Comparison of ENCODE assay signal across 1 cellular context in the genomic region with DNA sequence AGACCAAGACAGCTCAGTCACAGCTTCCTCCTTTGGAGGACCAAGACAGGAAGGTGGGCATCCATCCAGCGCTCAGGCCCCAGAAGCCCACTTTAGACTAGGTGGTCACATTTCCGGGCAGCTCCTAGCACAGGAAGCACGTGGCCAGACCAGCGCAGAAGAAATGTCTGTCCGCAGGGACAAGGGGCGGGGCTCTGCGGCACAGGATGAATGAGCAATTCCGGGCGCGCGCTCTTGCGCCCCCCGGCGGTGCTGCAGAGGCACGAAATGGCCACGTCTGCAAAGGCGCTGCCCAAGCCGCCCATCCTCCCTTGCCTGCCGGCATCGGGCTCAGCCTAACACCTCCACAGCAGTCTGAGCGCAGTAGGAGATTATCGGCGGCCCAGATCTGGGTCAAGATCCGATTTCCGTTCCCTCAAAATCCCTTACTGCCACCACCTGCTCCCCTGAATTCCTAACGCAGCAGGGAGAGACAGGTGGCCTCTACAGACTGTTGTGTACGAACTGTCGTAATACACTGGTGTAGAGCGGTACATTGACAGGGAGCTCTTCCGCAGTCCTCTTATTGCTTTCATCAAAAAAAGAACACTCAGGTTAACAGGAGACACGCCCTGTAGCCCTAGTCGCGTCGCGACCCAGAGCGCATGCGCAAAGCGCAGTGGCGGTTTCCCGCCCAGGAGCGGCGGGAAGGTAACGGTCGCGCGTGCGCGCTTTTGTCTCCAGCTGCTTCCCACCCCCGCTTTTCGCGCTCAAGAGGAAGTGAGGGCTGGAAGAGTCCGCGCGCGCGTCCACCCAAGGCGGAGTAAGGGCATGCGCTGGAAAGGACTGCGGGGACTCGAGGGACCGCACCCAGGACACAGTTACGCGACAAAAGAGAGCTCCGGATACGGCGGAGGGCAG.
A peak's percentile ranks its signal among the peaks of the same experiment; 100 is the strongest.
TF ChIP-seq lines count a peak whose summit lies in the region.

No MANE protein-coding gene starts in this region.

TF ChIP-seq in K562, 482 proteins besides CTCF, POLR2A, EP300 and RAD21 (continued from another document and continues in another):
- TF ChIP-seq, protein P1, sequence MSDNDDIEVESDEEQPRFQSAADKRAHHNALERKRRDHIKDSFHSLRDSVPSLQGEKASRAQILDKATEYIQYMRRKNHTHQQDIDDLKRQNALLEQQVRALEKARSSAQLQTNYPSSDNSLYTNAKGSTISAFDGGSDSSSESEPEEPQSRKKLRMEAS (CRISPR knock-in tag; IDR thresholded peaks at IDR 0.05) = peak; percentile 97
- TF ChIP-seq ZZZ3 (IDR thresholded peaks at IDR 0.05) (peak; percentile 88; the same call in 1 of the 2 replicates), MEIS2 (IDR thresholded peaks at IDR 0.05; ENCODE audit: partially characterized antibody) (peak; percentile 90), MAFK (IDR thresholded peaks at IDR 0.05; ENCODE audit: low read length) (peak; percentile 49; the same call in 1 of the 2 replicates), HMG20B (CRISPR knock-in tag; IDR thresholded peaks at IDR 0.05) (0 out of 2 replicates have a peak, but pooled peaks have one; percentile 43), BHLHE40 (IDR thresholded peaks at IDR 0.05; ENCODE audit: low read length) (peak; percentile 77), SRSF3 (IDR thresholded peaks at IDR 0.05; ENCODE audit: insufficient read depth, low read length) (peak; percentile 43; the same call in 1 of the 2 replicates), POLR3G (IDR thresholded peaks at IDR 0.05; ENCODE audit: extremely low read depth, insufficient read length, insufficient replicate concordance) (no peak), OTX1 (CRISPR knock-in tag; IDR thresholded peaks at IDR 0.05) (no peak), NFE2 (IDR thresholded peaks at IDR 0.05; ENCODE audit: low read depth) (peak; percentile 94), ZNF717 (CRISPR knock-in tag; IDR thresholded peaks at IDR 0.05) (no peak), ZNF121 (CRISPR knock-in tag; conservative IDR thresholded peaks at IDR 0.05) (no peak), SIRT6 (IDR thresholded peaks at IDR 0.05; ENCODE audit: low read depth, low read length) (peak; percentile 17), TRIM28 (IDR thresholded peaks at IDR 0.05) (0 out of 2 replicates have a peak, but pooled peaks have one; percentile 16), YY1 (IDR thresholded peaks at IDR 0.05; ENCODE audit: borderline replicate concordance in 1 of 3, control insufficient read depth in 1 of 3, extremely low read depth in 1 of 3, insufficient read depth in 3 of 3, insufficient read length in 1 of 3, insufficient replicate concordance in 2 of 3, low read depth in 1 of 3, low read length in 2 of 3) (peak; percentile 35 to 86 (median 85)), FIP1L1 (IDR thresholded peaks at IDR 0.05; ENCODE audit: low read depth, low read length, poor library complexity, severe bottlenecking) (peak; percentile 83), NR2C2 (CRISPR knock-in tag; IDR thresholded peaks at IDR 0.05) (peak; percentile 40), NR2C2 (tag; IDR thresholded peaks at IDR 0.05) (peak; percentile 80), NCOA1 (IDR thresholded peaks at IDR 0.05; ENCODE audit: low read depth) (peak; percentile 40; the same call in 1 of the 2 replicates), ZNF24 (IDR thresholded peaks at IDR 0.05) (peak; percentile 78), KLF16 (IDR thresholded peaks at IDR 0.05) (peak; percentile 54; the same call in 1 of the 2 replicates), NR2C1 (IDR thresholded peaks at IDR 0.05) (no peak), NR2C1 (tag; IDR thresholded peaks at IDR 0.05) (0 out of 2 replicates have a peak, but pooled peaks have one; percentile 26), RFX5 (IDR thresholded peaks at IDR 0.05; ENCODE audit: low read depth, low read length) (peak; percentile 25; the same call in 1 of the 2 replicates), MEF2D (tag; conservative IDR thresholded peaks at IDR 0.05; ENCODE audit: low read depth) (peak; percentile 60; the same call in 1 of the 2 replicates), KLF13 (tag; IDR thresholded peaks at IDR 0.05; ENCODE audit: borderline replicate concordance, low read depth) (peak; percentile 91), ZFP1 (CRISPR knock-in tag; IDR thresholded peaks at IDR 0.05) (no peak; the same call in 1 of the 2 replicates), ZNF589 (CRISPR knock-in tag; IDR thresholded peaks at IDR 0.05; ENCODE audit: low read depth) (0 out of 2 replicates have a peak, but pooled peaks have one; percentile 58), HDAC2 (IDR thresholded peaks at IDR 0.05) (peak; percentile 91; the same call in 1 of the 2 replicates), TAL1 (IDR thresholded peaks at IDR 0.05) (0 out of 2 replicates have a peak, but pooled peaks have one; percentile 19), RUNX1 (IDR thresholded peaks at IDR 0.05; ENCODE audit: low read depth) (no peak; the same call in 1 of the 2 replicates), C11orf30 (IDR thresholded peaks at IDR 0.05; ENCODE audit: low read depth) (peak; percentile 87), TOE1 (IDR thresholded peaks at IDR 0.05; ENCODE audit: borderline replicate concordance) (peak; percentile 72; the same call in 1 of the 2 replicates), TOE1 (CRISPR knock-in tag; IDR thresholded peaks at IDR 0.05; ENCODE audit: borderline replicate concordance, low read depth) (0 out of 2 replicates have a peak, but pooled peaks have one; percentile 25), EGR1 (conservative IDR thresholded peaks at IDR 0.05) (peak; percentile 97), RBM22 (IDR thresholded peaks at IDR 0.05; ENCODE audit: low read depth, low read length, poor library complexity, severe bottlenecking) (peak; percentile 93), HDAC3 (IDR thresholded peaks at IDR 0.05; ENCODE audit: borderline replicate concordance, partially characterized antibody) (peak; percentile 36), CC2D1A (IDR thresholded peaks at IDR 0.05) (peak; percentile 39; the same call in 1 of the 2 replicates), POLR2AphosphoS2 (IDR thresholded peaks at IDR 0.05; ENCODE audit: low read length) (peak; percentile 94), CEBPG (CRISPR knock-in tag; IDR thresholded peaks at IDR 0.05) (peak; percentile 46; the same call in 1 of the 2 replicates), CEBPG (tag; conservative IDR thresholded peaks at IDR 0.05 in 1 of 2, IDR thresholded peaks at IDR 0.05 in 1 of 2) (no peak), FOXP1 (CRISPR knock-in tag; IDR thresholded peaks at IDR 0.05) (peak; percentile 63; the same call in 1 of the 2 replicates)
- TF ChIP-seq, protein P2, sequence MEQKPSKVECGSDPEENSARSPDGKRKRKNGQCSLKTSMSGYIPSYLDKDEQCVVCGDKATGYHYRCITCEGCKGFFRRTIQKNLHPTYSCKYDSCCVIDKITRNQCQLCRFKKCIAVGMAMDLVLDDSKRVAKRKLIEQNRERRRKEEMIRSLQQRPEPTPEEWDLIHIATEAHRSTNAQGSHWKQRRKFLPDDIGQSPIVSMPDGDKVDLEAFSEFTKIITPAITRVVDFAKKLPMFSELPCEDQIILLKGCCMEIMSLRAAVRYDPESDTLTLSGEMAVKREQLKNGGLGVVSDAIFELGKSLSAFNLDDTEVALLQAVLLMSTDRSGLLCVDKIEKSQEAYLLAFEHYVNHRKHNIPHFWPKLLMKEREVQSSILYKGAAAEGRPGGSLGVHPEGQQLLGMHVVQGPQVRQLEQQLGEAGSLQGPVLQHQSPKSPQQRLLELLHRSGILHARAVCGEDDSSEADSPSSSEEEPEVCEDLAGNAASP (IDR thresholded peaks at IDR 0.05) = no peak
- TF ChIP-seq, protein P3, sequence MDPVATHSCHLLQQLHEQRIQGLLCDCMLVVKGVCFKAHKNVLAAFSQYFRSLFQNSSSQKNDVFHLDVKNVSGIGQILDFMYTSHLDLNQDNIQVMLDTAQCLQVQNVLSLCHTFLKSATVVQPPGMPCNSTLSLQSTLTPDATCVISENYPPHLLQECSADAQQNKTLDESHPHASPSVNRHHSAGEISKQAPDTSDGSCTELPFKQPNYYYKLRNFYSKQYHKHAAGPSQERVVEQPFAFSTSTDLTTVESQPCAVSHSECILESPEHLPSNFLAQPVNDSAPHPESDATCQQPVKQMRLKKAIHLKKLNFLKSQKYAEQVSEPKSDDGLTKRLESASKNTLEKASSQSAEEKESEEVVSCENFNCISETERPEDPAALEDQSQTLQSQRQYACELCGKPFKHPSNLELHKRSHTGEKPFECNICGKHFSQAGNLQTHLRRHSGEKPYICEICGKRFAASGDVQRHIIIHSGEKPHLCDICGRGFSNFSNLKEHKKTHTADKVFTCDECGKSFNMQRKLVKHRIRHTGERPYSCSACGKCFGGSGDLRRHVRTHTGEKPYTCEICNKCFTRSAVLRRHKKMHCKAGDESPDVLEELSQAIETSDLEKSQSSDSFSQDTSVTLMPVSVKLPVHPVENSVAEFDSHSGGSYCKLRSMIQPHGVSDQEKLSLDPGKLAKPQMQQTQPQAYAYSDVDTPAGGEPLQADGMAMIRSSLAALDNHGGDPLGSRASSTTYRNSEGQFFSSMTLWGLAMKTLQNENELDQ (CRISPR knock-in tag; IDR thresholded peaks at IDR 0.05; ENCODE audit: borderline replicate concordance) = peak; percentile 88; the same call in 1 of the 2 replicates
- TF ChIP-seq, protein P4, sequence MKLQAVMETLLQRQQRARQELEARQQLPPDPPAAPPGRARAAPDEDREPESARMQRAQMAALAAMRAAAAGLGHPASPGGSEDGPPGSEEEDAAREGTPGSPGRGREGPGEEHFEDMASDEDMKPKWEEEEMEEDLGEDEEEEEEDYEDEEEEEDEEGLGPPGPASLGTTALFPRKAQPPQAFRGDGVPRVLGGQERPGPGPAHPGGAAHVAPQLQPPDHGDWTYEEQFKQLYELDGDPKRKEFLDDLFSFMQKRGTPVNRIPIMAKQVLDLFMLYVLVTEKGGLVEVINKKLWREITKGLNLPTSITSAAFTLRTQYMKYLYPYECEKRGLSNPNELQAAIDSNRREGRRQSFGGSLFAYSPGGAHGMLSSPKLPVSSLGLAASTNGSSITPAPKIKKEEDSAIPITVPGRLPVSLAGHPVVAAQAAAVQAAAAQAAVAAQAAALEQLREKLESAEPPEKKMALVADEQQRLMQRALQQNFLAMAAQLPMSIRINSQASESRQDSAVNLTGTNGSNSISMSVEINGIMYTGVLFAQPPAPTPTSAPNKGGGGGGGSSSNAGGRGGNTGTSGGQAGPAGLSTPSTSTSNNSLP (IDR thresholded peaks at IDR 0.05; ENCODE audit: borderline replicate concordance, low read depth, low read length) = peak; percentile 23; the same call in 1 of the 2 replicates
- TF ChIP-seq, protein P5, sequence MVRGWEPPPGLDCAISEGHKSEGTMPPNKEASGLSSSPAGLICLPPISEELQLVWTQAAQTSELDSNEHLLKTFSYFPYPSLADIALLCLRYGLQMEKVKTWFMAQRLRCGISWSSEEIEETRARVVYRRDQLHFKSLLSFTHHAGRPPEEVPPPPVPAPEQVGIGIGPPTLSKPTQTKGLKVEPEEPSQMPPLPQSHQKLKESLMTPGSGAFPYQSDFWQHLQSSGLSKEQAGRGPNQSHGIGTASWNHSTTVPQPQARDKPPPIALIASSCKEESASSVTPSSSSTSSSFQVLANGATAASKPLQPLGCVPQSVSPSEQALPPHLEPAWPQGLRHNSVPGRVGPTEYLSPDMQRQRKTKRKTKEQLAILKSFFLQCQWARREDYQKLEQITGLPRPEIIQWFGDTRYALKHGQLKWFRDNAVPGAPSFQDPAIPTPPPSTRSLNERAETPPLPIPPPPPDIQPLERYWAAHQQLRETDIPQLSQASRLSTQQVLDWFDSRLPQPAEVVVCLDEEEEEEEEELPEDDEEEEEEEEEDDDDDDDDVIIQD (CRISPR knock-in tag; IDR thresholded peaks at IDR 0.05) = 0 out of 2 replicates have a peak, but pooled peaks have one; percentile 67
- TF ChIP-seq, protein P6, sequence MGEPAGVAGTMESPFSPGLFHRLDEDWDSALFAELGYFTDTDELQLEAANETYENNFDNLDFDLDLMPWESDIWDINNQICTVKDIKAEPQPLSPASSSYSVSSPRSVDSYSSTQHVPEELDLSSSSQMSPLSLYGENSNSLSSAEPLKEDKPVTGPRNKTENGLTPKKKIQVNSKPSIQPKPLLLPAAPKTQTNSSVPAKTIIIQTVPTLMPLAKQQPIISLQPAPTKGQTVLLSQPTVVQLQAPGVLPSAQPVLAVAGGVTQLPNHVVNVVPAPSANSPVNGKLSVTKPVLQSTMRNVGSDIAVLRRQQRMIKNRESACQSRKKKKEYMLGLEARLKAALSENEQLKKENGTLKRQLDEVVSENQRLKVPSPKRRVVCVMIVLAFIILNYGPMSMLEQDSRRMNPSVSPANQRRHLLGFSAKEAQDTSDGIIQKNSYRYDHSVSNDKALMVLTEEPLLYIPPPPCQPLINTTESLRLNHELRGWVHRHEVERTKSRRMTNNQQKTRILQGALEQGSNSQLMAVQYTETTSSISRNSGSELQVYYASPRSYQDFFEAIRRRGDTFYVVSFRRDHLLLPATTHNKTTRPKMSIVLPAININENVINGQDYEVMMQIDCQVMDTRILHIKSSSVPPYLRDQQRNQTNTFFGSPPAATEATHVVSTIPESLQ (CRISPR knock-in tag; IDR thresholded peaks at IDR 0.05) = peak; percentile 84
- TF ChIP-seq, protein P7, sequence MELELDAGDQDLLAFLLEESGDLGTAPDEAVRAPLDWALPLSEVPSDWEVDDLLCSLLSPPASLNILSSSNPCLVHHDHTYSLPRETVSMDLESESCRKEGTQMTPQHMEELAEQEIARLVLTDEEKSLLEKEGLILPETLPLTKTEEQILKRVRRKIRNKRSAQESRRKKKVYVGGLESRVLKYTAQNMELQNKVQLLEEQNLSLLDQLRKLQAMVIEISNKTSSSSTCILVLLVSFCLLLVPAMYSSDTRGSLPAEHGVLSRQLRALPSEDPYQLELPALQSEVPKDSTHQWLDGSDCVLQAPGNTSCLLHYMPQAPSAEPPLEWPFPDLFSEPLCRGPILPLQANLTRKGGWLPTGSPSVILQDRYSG (tag; conservative IDR thresholded peaks at IDR 0.05; ENCODE audit: low read depth) = 0 out of 2 replicates have a peak, but pooled peaks have one; percentile 34
- TF ChIP-seq, protein P8, sequence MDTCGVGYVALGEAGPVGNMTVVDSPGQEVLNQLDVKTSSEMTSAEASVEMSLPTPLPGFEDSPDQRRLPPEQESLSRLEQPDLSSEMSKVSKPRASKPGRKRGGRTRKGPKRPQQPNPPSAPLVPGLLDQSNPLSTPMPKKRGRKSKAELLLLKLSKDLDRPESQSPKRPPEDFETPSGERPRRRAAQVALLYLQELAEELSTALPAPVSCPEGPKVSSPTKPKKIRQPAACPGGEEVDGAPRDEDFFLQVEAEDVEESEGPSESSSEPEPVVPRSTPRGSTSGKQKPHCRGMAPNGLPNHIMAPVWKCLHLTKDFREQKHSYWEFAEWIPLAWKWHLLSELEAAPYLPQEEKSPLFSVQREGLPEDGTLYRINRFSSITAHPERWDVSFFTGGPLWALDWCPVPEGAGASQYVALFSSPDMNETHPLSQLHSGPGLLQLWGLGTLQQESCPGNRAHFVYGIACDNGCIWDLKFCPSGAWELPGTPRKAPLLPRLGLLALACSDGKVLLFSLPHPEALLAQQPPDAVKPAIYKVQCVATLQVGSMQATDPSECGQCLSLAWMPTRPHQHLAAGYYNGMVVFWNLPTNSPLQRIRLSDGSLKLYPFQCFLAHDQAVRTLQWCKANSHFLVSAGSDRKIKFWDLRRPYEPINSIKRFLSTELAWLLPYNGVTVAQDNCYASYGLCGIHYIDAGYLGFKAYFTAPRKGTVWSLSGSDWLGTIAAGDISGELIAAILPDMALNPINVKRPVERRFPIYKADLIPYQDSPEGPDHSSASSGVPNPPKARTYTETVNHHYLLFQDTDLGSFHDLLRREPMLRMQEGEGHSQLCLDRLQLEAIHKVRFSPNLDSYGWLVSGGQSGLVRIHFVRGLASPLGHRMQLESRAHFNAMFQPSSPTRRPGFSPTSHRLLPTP (IDR thresholded peaks at IDR 0.05; ENCODE audit: borderline replicate concordance, extremely low read depth, insufficient read length) = no peak
